ENCODE assay signal across 15 cellular contexts in the genomic region with DNA sequence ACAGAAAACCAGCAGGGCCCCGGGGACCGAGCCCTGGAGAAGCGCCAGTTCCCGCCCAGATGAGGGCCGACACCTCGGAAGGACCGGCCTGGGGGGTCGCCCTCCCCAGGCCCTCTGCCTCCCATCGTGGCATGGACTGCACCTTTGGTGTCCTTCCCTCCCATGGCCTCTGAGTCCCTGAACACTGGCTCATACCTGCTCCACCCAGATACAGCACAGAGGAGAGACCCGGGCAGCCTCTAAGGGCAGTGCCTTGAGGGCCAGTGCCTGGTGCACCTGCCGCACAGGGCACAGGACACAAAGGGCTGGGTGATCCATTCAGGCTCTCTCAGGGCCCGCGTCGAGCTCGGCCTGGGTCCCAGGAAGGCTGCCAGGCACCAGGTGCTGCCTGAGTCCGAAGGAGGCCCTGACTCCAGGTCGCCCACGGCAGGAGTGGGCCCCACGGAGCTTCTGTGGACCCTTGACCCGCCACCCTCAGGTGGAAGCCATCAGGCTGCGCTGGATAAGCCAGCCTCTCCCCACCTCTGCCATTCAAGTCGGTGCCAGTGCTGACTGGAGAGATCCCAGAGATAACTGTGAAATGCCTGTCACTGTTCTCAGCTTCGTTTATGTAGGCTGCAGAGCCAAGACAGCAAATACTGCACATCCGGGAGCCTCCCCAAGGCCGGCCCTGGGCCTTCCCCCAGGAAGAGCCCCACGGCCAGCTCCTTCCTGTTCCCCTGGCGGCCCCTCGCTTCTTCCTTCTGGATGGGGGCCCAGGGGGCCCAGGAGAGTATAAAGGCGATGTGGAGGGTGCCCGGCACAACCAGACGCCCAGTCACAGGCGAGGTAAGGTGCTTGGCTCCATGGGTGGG. TPM values are rescaled to one million over a fixed set of nuclear protein-coding genes. Genes with fewer than 3 reads are reported as not detected.
A peak's percentile ranks its signal among the peaks of the same experiment; 100 is the strongest.
DNase-seq lines count a peak whose midpoint lies in the region; ATAC-seq and TF ChIP-seq lines count a peak whose summit lies in the region.
"Had no signal": no experiment of that assay in that cellular context is flagged by ENCODE, and none has a peak within 500 bp of the region (broad histone marks: within the 10 kb centered on the region; RNA-seq: fewer than 3 reads in every experiment).

A gene with protein sequence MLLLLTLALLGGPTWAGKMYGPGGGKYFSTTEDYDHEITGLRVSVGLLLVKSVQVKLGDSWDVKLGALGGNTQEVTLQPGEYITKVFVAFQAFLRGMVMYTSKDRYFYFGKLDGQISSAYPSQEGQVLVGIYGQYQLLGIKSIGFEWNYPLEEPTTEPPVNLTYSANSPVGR (plus strand): TSS at position 803 of the 854 bp plus-strand sequence. CDS start 139 bp downstream, outside the sequence.

- no peaks in the 10 kb centered on the region for H3K27me3 ChIP-seq in upper lobe of right lung

- peak within 1 kb of the TSS; percentile 20 for H3K4me3 Mint-ChIP-seq in activated T-cell treated with anti-CD3 and anti-CD28 coated beads, Interleukin-2, amount 50 U/mL, for 24 hours
- H3K4me3 Mint-ChIP-seq in T-helper 2 cell treated with Interferon-gamma antibody and Interleukin-4, amounts not matched to agents 5 μg/mL and 100 μg/mL, for 36 hours, result peak within 1 kb of the TSS; percentile 43
- H3K4me3 Mint-ChIP-seq: nephron had no signal

- TF ChIP-seq CTCF in upper lobe of right lung (IDR thresholded peaks at IDR 0.05), result no peak

- H3K9me3 ChIP-seq in upper lobe of right lung, result no peaks in the 10 kb centered on the region

- no peak within 1 kb of the TSS for H3K4me3 ChIP-seq in upper lobe of right lung

- H3K36me3 ChIP-seq in upper lobe of right lung, result no peaks in the 10 kb centered on the region

- no peaks in the 10 kb centered on the region for H3K36me3 Mint-ChIP-seq in activated T-cell treated with anti-CD3 and anti-CD28 coated beads, Interleukin-2, amount 50 U/mL, for 24 hours (ENCODE audit: low read depth)
- no peaks in the 10 kb centered on the region for H3K36me3 Mint-ChIP-seq in T-helper 2 cell treated with Interferon-gamma antibody and Interleukin-4, amounts not matched to agents 5 μg/mL and 100 μg/mL, for 36 hours (ENCODE audit: low read depth)

- no peak for DNase-seq in activated T-cell treated with anti-CD3 and anti-CD28 coated beads, Interleukin-2, amount 50 U/mL, for 24 hours
- no peak for DNase-seq in activated T-cell treated with anti-CD3 and anti-CD28 coated beads, Interleukin-2, amount 50 U/mL, for 48 hours
- DNase-seq in T-helper 2 cell treated with Interferon-gamma antibody and Interleukin-4, amounts not matched to agents 5 μg/mL and 100 μg/mL, for 36 hours (ENCODE audit: low spot score), result no peak
- DNase-seq in iris pigment epithelial cell (ENCODE audit: low read depth) (peak; percentile 24), upper lobe of right lung (peak; percentile 56), G401 (ENCODE audit: low spot score) (no peak), NCI-H1105 treated with DMSO at 0.1 percent for 48 hours (lab: John Stamatoyannopoulos, UW) (no peak)
- DNase-seq: activated CD4-positive, alpha-beta T cell treated with anti-CD3 and anti-CD28 coated beads for 48 hours; NCI-H446 treated with DMSO at 0.1 percent for 48 hours; stimulated activated CD4-positive, alpha-beta T cell treated with anti-CD3 and anti-CD28 coated beads, Interleukin-12 subunit alpha, Interleukin-12 subunit beta, amount 100 ng/mL, for 4 hours; stimulated activated CD8-positive, alpha-beta memory T cell treated with anti-CD3 and anti-CD28 coated beads, Interleukin-4, amount 100 ng/mL, for 48 hours had no signal

- peaks cover 6% of the 10 kb centered on the region for H3K4me1 ChIP-seq in upper lobe of right lung

- in situ Hi-C loops in G401 (cut with HindIII; ENCODE audit: low sequenced_read_pairs), result no loop called here

- H3K9me3 Mint-ChIP-seq in activated T-cell treated with anti-CD3 and anti-CD28 coated beads, Interleukin-2, amount 50 U/mL, for 24 hours, result no peaks in the 10 kb centered on the region
- no peaks in the 10 kb centered on the region for H3K9me3 Mint-ChIP-seq in T-helper 2 cell treated with Interferon-gamma antibody and Interleukin-4, amounts not matched to agents 5 μg/mL and 100 μg/mL, for 36 hours
- H3K9me3 Mint-ChIP-seq: nephron had no signal

- ATAC-seq in upper lobe of right lung, result no peak
- ATAC-seq in GM21360 (IDR thresholded peaks at IDR 0.05; ENCODE audit: unreplicated experiment), result no peak

- H3K27ac ChIP-seq in upper lobe of right lung, result no peak within 1 kb of the TSS

- intact Hi-C loops in upper lobe of right lung (cut with DNase I), result no loop called here

- H3K27me3 Mint-ChIP-seq in activated T-cell treated with anti-CD3 and anti-CD28 coated beads, Interleukin-2, amount 50 U/mL, for 24 hours, result no peaks in the 10 kb centered on the region
- H3K27me3 Mint-ChIP-seq in T-helper 2 cell treated with Interferon-gamma antibody and Interleukin-4, amounts not matched to agents 5 μg/mL and 100 μg/mL, for 36 hours (ENCODE audit: low read depth), result peaks cover 2% of the 10 kb centered on the region

- no peak within 1 kb of the TSS for H3K27ac Mint-ChIP-seq in activated T-cell treated with anti-CD3 and anti-CD28 coated beads, Interleukin-2, amount 50 U/mL, for 24 hours
- peak within 1 kb of the TSS; percentile 57 for H3K27ac Mint-ChIP-seq in T-helper 2 cell treated with Interferon-gamma antibody and Interleukin-4, amounts not matched to agents 5 μg/mL and 100 μg/mL, for 36 hours
- H3K27ac Mint-ChIP-seq: nephron had no signal

- no peaks in the 10 kb centered on the region for H3K4me1 Mint-ChIP-seq in activated T-cell treated with anti-CD3 and anti-CD28 coated beads, Interleukin-2, amount 50 U/mL, for 24 hours (ENCODE audit: low read depth)
- H3K4me1 Mint-ChIP-seq in T-helper 2 cell treated with Interferon-gamma antibody and Interleukin-4, amounts not matched to agents 5 μg/mL and 100 μg/mL, for 36 hours (ENCODE audit: low read depth), result no peaks in the 10 kb centered on the region
- H3K4me1 Mint-ChIP-seq: nephron had no signal

RNA-seq across cellular contexts. Expression of the gene that starts here (rescaled TPM):
- total RNA-seq in upper lobe of right lung, result not detected
- not detected in 2 replicates for total RNA-seq in G401 (2014; rRNA removed; shearing (Covaris generic))
- total RNA-seq: LHCN-M2, SK-MEL-5 had no signal

Comparison
In these comparisons a context has a peak if more than half of its experiments do, and no peak if none do; other contexts are left out.
1. Peak in DNase-seq in upper lobe of right lung; RNA of the gene not detected or under 1 TPM.